ENCODE assay signal across 8 cellular contexts in genomic region chr16:73196670-73197069, GRCh38.
DNase-seq lines count a peak whose midpoint lies in the region; ATAC-seq and TF ChIP-seq lines count a peak whose summit lies in the region.

No MANE protein-coding gene starts in this region.

- H3K9me3 ChIP-seq in body of pancreas = no peaks in the 10 kb centered on the region
- no peaks in the 10 kb centered on the region for H3K9me3 ChIP-seq in iPS DF 6.9 (ENCODE audit: control insufficient read depth, insufficient read depth, low read length)

- peak; percentile 66 for TF ChIP-seq CTCF in GM13977 (IDR thresholded peaks at IDR 0.05; ENCODE audit: extremely low read depth, insufficient read depth, missing control alignments)
- TF ChIP-seq CTCF in body of pancreas (IDR thresholded peaks at IDR 0.05) = peak; percentile 40 to 78 (median 72)

- WGBS in body of pancreas, 2 donors = 21 to 32% methylated on average over 4 of the region's 4 CpGs
- no CpG with 5 or more reads among the region's 4 CpGs for WGBS in iPS DF 6.9 (ENCODE audit: insufficient coverage, insufficient read length)

- TF ChIP-seq POLR2A in body of pancreas (IDR thresholded peaks at IDR 0.05) = no peak

- peak; percentile 82 for DNase-seq in Ammon's horn (ENCODE audit: low spot score)
- DNase-seq in GM13977 (ENCODE audit: low spot score) = peak; percentile 56
- DNase-seq in NCI-H748 treated with DMSO at 0.1 percent for 48 hours (lab: John Stamatoyannopoulos, UW) = peak; percentile 28
- peak; percentile 76 to 85 (median 78) for DNase-seq in body of pancreas
- DNase-seq in iPS DF 6.9 (ENCODE audit: low read depth, low spot score) = peak; percentile 43
- peak; percentile 41 for DNase-seq in stimulated activated CD8-positive, alpha-beta memory T cell treated with anti-CD3 and anti-CD28 coated beads, Interleukin-4, amount 100 ng/mL, for 48 hours
- DNase-seq in posterior vena cava (ENCODE audit: low spot score) = no peak

- H3K4me1 ChIP-seq in body of pancreas = no peaks in the 10 kb centered on the region
- no peaks in the 10 kb centered on the region for H3K4me1 ChIP-seq in iPS DF 6.9 (ENCODE audit: control insufficient read depth, insufficient read depth, low read length)

- H3K27me3 ChIP-seq in body of pancreas (no peaks in the 10 kb centered on the region), iPS DF 6.9 (ENCODE audit: control insufficient read depth, insufficient read depth, low read length) (no peaks in the 10 kb centered on the region)

- H3K36me3 ChIP-seq in body of pancreas (replicated peaks in 1 of 2; ENCODE audit: insufficient read depth in 1 of 2, low read depth in 2 of 2) (no peaks in the 10 kb centered on the region), iPS DF 6.9 (ENCODE audit: control insufficient read depth, insufficient read depth, low read length) (no peaks in the 10 kb centered on the region)

- no peak overlapping the region for H3K27ac ChIP-seq in body of pancreas
- no peak overlapping the region for H3K27ac ChIP-seq in iPS DF 6.9 (ENCODE audit: low read length)

- ATAC-seq in HG03139 (IDR thresholded peaks at IDR 0.05; ENCODE audit: unreplicated experiment) (peak; percentile 91), body of pancreas (peak; percentile 82)

- intact Hi-C loops in body of pancreas (cut with DNase I) = no loop called here
- intact Hi-C loops in posterior vena cava (cut with DNase I) = loop anchor here (10.0 kb wide), 1 partner anchor 362 kb away; no protein-coding TSS in a partner anchor

- in situ Hi-C loops in GM13977 (cut with MboI; ENCODE audit: low pct_unique_long_range_greater_than_20kb, low sequenced_read_pairs, unreplicated experiment) = loop anchor here (25.0 kb wide), 2 partner anchors 359 to 709 kb away; no protein-coding TSS in a partner anchor

- no peak overlapping the region for H3K4me3 ChIP-seq in body of pancreas
- no peak overlapping the region for H3K4me3 ChIP-seq in iPS DF 6.9 (ENCODE audit: low read length)
